11 cellular contexts compared by ENCODE assay signal in the genomic region with DNA sequence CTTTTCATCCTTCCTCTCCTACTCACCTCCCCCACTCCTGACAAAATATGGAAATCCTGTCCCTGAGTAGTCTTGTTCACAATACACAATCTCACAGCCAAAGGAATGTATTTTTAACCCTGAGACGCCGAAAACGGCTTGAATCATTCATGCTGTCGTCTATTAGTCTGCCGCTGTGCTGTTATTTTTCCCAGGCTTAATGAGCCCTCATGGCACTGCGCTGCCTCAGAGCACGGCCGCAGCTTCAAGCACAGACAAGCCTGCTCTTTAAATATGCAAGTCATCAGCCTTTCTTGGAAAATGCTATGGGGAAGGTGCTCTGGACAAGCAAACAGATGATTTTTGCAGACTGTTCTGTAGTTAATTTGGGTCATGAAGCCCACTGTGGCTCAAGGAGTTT.
DNase-seq lines count a peak whose midpoint lies in the region; ATAC-seq, FAIRE-seq and TF ChIP-seq lines count a peak whose summit lies in the region.
"Had no signal": no experiment of that assay in that cellular context is flagged by ENCODE, and none has a peak within 500 bp of the region (broad histone marks: within the 10 kb centered on the region; RNA-seq: fewer than 3 reads in every experiment).

No MANE protein-coding gene starts in this region.

- peaks cover 59% of the 10 kb centered on the region for H3K4me1 Mint-ChIP-seq in neural crest cell

- TF ChIP-seq CTCF in neural crest cell (conservative IDR thresholded peaks at IDR 0.05) = no peak

- no peaks in the 10 kb centered on the region for H3K9me3 ChIP-seq in esophagus (ENCODE audit: control insufficient read depth in 2 of 2, insufficient read depth in 1 of 2, low read depth in 1 of 2, low read length in 1 of 2)

- no peaks in the 10 kb centered on the region for H3K27me3 Mint-ChIP-seq in neural crest cell (ENCODE audit: low read depth)

- no peaks in the 10 kb centered on the region for H3K9me3 Mint-ChIP-seq in neural crest cell

- ATAC-seq in GM18498 (IDR thresholded peaks at IDR 0.05; ENCODE audit: unreplicated experiment) = no peak
- ATAC-seq: activated CD4-positive, CD25-positive, alpha-beta regulatory T cell treated with anti-CD3 and anti-CD28 coated beads, Interleukin-2, amount 50 U/mL, for 24 hours had no signal

- 25 to 37% methylated on average over 8 of the region's 8 CpGs for WGBS in esophagus, 2 donors

- peak; percentile 91 for DNase-seq in EH (ENCODE audit: low read depth)
- DNase-seq in NCI-H446 (lab: John Stamatoyannopoulos, UW) = peak; percentile 30 to 59
- no peak for DNase-seq in neural crest cell (ENCODE audit: low read depth, low spot score)
- no peak for DNase-seq in HPDE6-E6E7 (ENCODE audit: extremely low spot score)
- no peak for DNase-seq in DMS53 treated with DMSO at 0.1 percent for 48 hours (lab: John Stamatoyannopoulos, UW; ENCODE audit: unreplicated experiment)
- no peak for DNase-seq in GM19239 (ENCODE audit: insufficient read length, low spot score)
- DNase-seq: amniotic stem cell, transverse colon had no signal

- no peaks in the 10 kb centered on the region for H3K27me3 ChIP-seq in esophagus (ENCODE audit: control insufficient read depth in 1 of 2, insufficient read depth in 2 of 2, low read length in 2 of 2)
- H3K27me3 ChIP-seq: transverse colon had no signal

- peak overlapping the region; percentile 60 for H3K27ac Mint-ChIP-seq in neural crest cell (ENCODE audit: unreplicated experiment)

- peak overlapping the region; percentile 35 for H3K4me3 Mint-ChIP-seq in neural crest cell

- H3K4me1 ChIP-seq in esophagus (ENCODE audit: control insufficient read depth in 2 of 2, insufficient read depth in 2 of 2, low read length in 1 of 2) = peaks cover 0 to 13% of the 10 kb centered on the region in 2 donors

- H3K4me3 ChIP-seq in esophagus (ENCODE audit: low read depth in 1 of 2, low read length in 2 of 2) = no peak overlapping the region
- H3K4me3 ChIP-seq: transverse colon had no signal

- no peak for FAIRE-seq in GM19239 (lab: Jason Lieb, UNC)

- H3K36me3 ChIP-seq in esophagus (ENCODE audit: control insufficient read depth in 2 of 2, insufficient read depth in 2 of 2, low read length in 1 of 2) = no peaks in the 10 kb centered on the region
- H3K36me3 ChIP-seq: transverse colon had no signal

- H3K27ac ChIP-seq in esophagus (ENCODE audit: low read depth in 2 of 2, low read length in 1 of 2) = peak overlapping the region; percentile 57 to 87
- H3K27ac ChIP-seq: transverse colon had no signal

- H3K36me3 Mint-ChIP-seq in neural crest cell (ENCODE audit: low read depth) = no peaks in the 10 kb centered on the region

Comparison
In these comparisons a context has a peak if more than half of its experiments do, and no peak if none do; other contexts are left out.
1. DNase-seq: peak in EH (single experiment) and NCI-H446 (2 of 2); none in neural crest cell (single experiment), HPDE6-E6E7 (single experiment), DMS53 treated with DMSO at 0.1 percent for 48 hours (single experiment) and GM19239 (single experiment).